In genomic region chr1:113109908-113110554, GRCh38 we compare ENCODE assay signal across 9 cellular contexts. TPM values are rescaled to one million over a fixed set of nuclear protein-coding genes. Genes with fewer than 3 reads are reported as not detected.
DNase-seq lines count a peak whose midpoint lies in the region; ATAC-seq, FAIRE-seq and TF ChIP-seq lines count a peak whose summit lies in the region.
"Had no signal": no experiment of that assay in that cellular context is flagged by ENCODE, and none has a peak within 500 bp of the region (broad histone marks: within the 10 kb centered on the region; RNA-seq: fewer than 3 reads in every experiment).

No MANE protein-coding gene starts in this region.

- no peaks in the 10 kb centered on the region for H4K20me1 ChIP-seq in SK-N-SH (ENCODE audit: insufficient read depth)

- H3K27ac ChIP-seq in SK-N-SH (ENCODE audit: low read depth in 2 of 2, low read length in 1 of 2), result peak overlapping the region; percentile 18 to 89; a peak in 3 of 4 replicates
- H3K27ac ChIP-seq in parathyroid adenoma, result peak overlapping the region; percentile 7

- no peak overlapping the region for H3K4me3 ChIP-seq in SK-N-SH (ENCODE audit: low read depth in 2 of 2, low read length in 1 of 2)
- H3K4me3 ChIP-seq in parathyroid adenoma (ENCODE audit: low read depth, low read length), result no peak overlapping the region

- ATAC-seq in GM19452 (IDR thresholded peaks at IDR 0.05; ENCODE audit: unreplicated experiment), result no peak

- no peaks in the 10 kb centered on the region for H3K9me3 Mint-ChIP-seq in CD14-positive monocyte

- H2AFZ ChIP-seq in SK-N-SH (ENCODE audit: low read depth) (no peak overlapping the region), parathyroid adenoma (no peak overlapping the region)

- peaks cover 0 to 2% (median 0%) of the 10 kb centered on the region in 3 donors for H3K27me3 Mint-ChIP-seq in CD14-positive monocyte (ENCODE audit: low read depth in 3 of 3)

- H3K9ac ChIP-seq in SK-N-SH, result peak overlapping the region; percentile 33; the same call in 1 of the 2 replicates
- H3K9ac ChIP-seq in parathyroid adenoma, result no peak overlapping the region

- no peaks in the 10 kb centered on the region for H3K4me1 Mint-ChIP-seq in CD14-positive monocyte

- intact Hi-C loops in CD14-positive monocyte (cut with micrococcal nuclease), result no loop called here

- TF ChIP-seq CTCF in D721Med (IDR thresholded peaks at IDR 0.05; ENCODE audit: insufficient read depth, missing control alignments), result peak; percentile 15
- TF ChIP-seq CTCF in SK-N-SH (IDR thresholded peaks at IDR 0.05), result peak; percentile 58
- TF ChIP-seq CTCF in parathyroid adenoma (IDR thresholded peaks at IDR 0.05), result no peak
- no peak for TF ChIP-seq CTCF in CD14-positive monocyte (IDR thresholded peaks at IDR 0.05)

- H3K79me2 ChIP-seq in SK-N-SH (ENCODE audit: insufficient read depth) (no peaks in the 10 kb centered on the region), parathyroid adenoma (no peaks in the 10 kb centered on the region)

- 52% methylated on average over 5 of the region's 5 CpGs for WGBS in SK-N-SH (ENCODE audit: low lambda C conversion rate)

- H3F3A ChIP-seq in SK-N-SH (replicated peaks; ENCODE audit: insufficient read depth), result peaks cover 27% of the 10 kb centered on the region

- no peak overlapping the region for H3K4me3 Mint-ChIP-seq in CD14-positive monocyte

- CTCF ChIA-PET in SK-N-SH (lab: Yijun Ruan, JAX), result interaction anchor here (0.6 to 2.5 kb wide), 10 partner anchors 11 to 842 kb away, joined by 3 to 12 read pairs (median 3); partner anchors contain the start of gene LRIG2

- H3K9me3 ChIP-seq in SK-N-SH (no peaks in the 10 kb centered on the region), parathyroid adenoma (ENCODE audit: control insufficient read depth, low read length) (no peaks in the 10 kb centered on the region)

- no peak overlapping the region for H3K27ac Mint-ChIP-seq in CD14-positive monocyte

- no peaks in the 10 kb centered on the region for H3K9me2 ChIP-seq in SK-N-SH

- TF ChIP-seq EP300 in SK-N-SH (IDR thresholded peaks at IDR 0.05; ENCODE audit: borderline replicate concordance in 1 of 2, low read depth in 1 of 2, low read length in 1 of 2), result no peak

- H3K36me3 ChIP-seq in SK-N-SH (replicated peaks in 1 of 2; ENCODE audit: control insufficient read depth in 1 of 2, insufficient read depth in 2 of 2, low read length in 1 of 2) (peaks cover 64 to 73% of the 10 kb centered on the region in 2 experiments), parathyroid adenoma (ENCODE audit: control insufficient read depth, insufficient read depth, low read length) (no peaks in the 10 kb centered on the region)

- no peak overlapping the region for H3K4me2 ChIP-seq in SK-N-SH
- no peak overlapping the region for H3K4me2 ChIP-seq in parathyroid adenoma (ENCODE audit: low read length)

- H3K27me3 ChIP-seq in SK-N-SH (ENCODE audit: insufficient read depth) (no peaks in the 10 kb centered on the region), parathyroid adenoma (ENCODE audit: control insufficient read depth, insufficient read depth, low read length) (no peaks in the 10 kb centered on the region)

- DNase-seq in D721Med (ENCODE audit: insufficient read length, low spot score), result no peak
- DNase-seq in SK-N-SH, result peak; percentile 61
- DNase-seq in globus pallidus (ENCODE audit: low spot score), result peak; percentile 47
- no peak for DNase-seq in CD14-positive monocyte (ENCODE audit: low spot score)
- DNase-seq in LoVo (ENCODE audit: low spot score), result no peak
- DNase-seq in UCSD-AML1 (lab: John Stamatoyannopoulos, UW; ENCODE audit: unreplicated experiment), result no peak
- DNase-seq: NCI-H526 treated with DMSO at 0.1 percent for 48 hours had no signal

- TF ChIP-seq RAD21 in SK-N-SH (IDR thresholded peaks at IDR 0.05; ENCODE audit: low read length), result peak; percentile 58

- FAIRE-seq in D721Med (lab: Jason Lieb, UNC), result no peak

- peaks cover 0 to 4% of the 10 kb centered on the region in 2 experiments; a peak in 1 of 4 replicates for H3K4me1 ChIP-seq in SK-N-SH (ENCODE audit: control insufficient read depth in 1 of 2, insufficient read depth in 2 of 2, low read depth in 1 of 2, low read length in 1 of 2)
- no peaks in the 10 kb centered on the region for H3K4me1 ChIP-seq in parathyroid adenoma

- H3K36me3 Mint-ChIP-seq in CD14-positive monocyte, result peaks cover 80 to 93% of the 10 kb centered on the region in 2 donors

- POLR2A ChIA-PET in SK-N-SH (lab: Yijun Ruan, JAX), result no interaction called here

TF ChIP-seq in SK-N-SH, 30 proteins besides CTCF, POLR2A, EP300 and RAD21:
- TF ChIP-seq MXI1 (IDR thresholded peaks at IDR 0.05; ENCODE audit: low read depth, low read length) (0 out of 2 replicates have a peak, but pooled peaks have one; percentile 16), TAF1 (IDR thresholded peaks at IDR 0.05; ENCODE audit: borderline replicate concordance, low read depth, low read length) (no peak), POLR2AphosphoS5 (IDR thresholded peaks at IDR 0.05; ENCODE audit: low read depth, low read length) (no peak), IRF3 (IDR thresholded peaks at IDR 0.05; ENCODE audit: low read depth, low read length) (no peak), FOXJ3 (CRISPR knock-in tag; IDR thresholded peaks at IDR 0.05) (no peak), CHD2 (IDR thresholded peaks at IDR 0.05; ENCODE audit: low read length, partially characterized antibody) (no peak), TEAD4 (IDR thresholded peaks at IDR 0.05; ENCODE audit: borderline replicate concordance, insufficient read depth) (no peak), ZBTB33 (IDR thresholded peaks at IDR 0.05; ENCODE audit: borderline replicate concordance, low read depth) (no peak), REST (IDR thresholded peaks at IDR 0.05; ENCODE audit: low read depth, low read length) (no peak), GATA2 (CRISPR knock-in tag; IDR thresholded peaks at IDR 0.05) (0 out of 2 replicates have a peak, but pooled peaks have one; percentile 15), SIN3A (IDR thresholded peaks at IDR 0.05; ENCODE audit: borderline replicate concordance, low read depth, low read length) (no peak), RFX5 (IDR thresholded peaks at IDR 0.05; ENCODE audit: low read length) (no peak), SMC3 (IDR thresholded peaks at IDR 0.05; ENCODE audit: low read depth, low read length) (peak; percentile 61), RCOR1 (IDR thresholded peaks at IDR 0.05; ENCODE audit: low read length) (no peak), FOSL2 (IDR thresholded peaks at IDR 0.05; ENCODE audit: borderline replicate concordance, low read depth) (peak; percentile 54; the same call in 1 of the 2 replicates), GABPA (IDR thresholded peaks at IDR 0.05; ENCODE audit: low read depth) (no peak)

RNA-seq across cellular contexts. Expression of gene LRIG2, which starts 37.0 kb away (rescaled TPM):
- polyA plus RNA-seq in SK-N-SH (2012; rRNA removed), result 3.8 and 4.9 TPM in 2 replicates
- polyA plus RNA-seq in SK-N-SH (2012; cell fraction: cytosol; rRNA removed), result 2.1 and 2.7 TPM in 2 replicates
- 9.2 and 16.5 TPM in 2 replicates for polyA plus RNA-seq in SK-N-SH (2012; cell fraction: nucleus; rRNA removed)
- polyA plus RNA-seq in CD14-positive monocyte, result under 1 TPM; 0.93 to 0.96 TPM

Comparison
In these comparisons a context has a peak if more than half of its experiments do, and no peak if none do; other contexts are left out.
1. DNase-seq: peak in SK-N-SH (single experiment) and globus pallidus (single experiment); none in D721Med (single experiment), CD14-positive monocyte (single experiment), LoVo (single experiment) and UCSD-AML1 (single experiment).
2. CTCF ChIP-seq: peak in D721Med (single experiment) and SK-N-SH (single experiment); none in parathyroid adenoma (single experiment) and CD14-positive monocyte (single experiment).